In genomic region chr13:110856941-110857835, GRCh38 we compare ENCODE assay signal across 15 cellular contexts. TPM values are rescaled to one million over a fixed set of nuclear protein-coding genes. Genes with fewer than 3 reads are reported as not detected.
DNase-seq lines count a peak whose midpoint lies in the region; ATAC-seq, FAIRE-seq and TF ChIP-seq lines count a peak whose summit lies in the region.
"Had no signal": no experiment of that assay in that cellular context is flagged by ENCODE, and none has a peak within 500 bp of the region (broad histone marks: within the 10 kb centered on the region; RNA-seq: fewer than 3 reads in every experiment).

No MANE protein-coding gene starts in this region.

- H3K4me1 Mint-ChIP-seq in stimulated activated effector memory CD8-positive, alpha-beta T cell treated with anti-CD3 and anti-CD28 coated beads, Interleukin-12 subunit alpha, Interleukin-12 subunit beta, amount 100 ng/mL, for 72 hours: peaks cover 21% of the 10 kb centered on the region

- H3K36me3 Mint-ChIP-seq in stimulated activated effector memory CD8-positive, alpha-beta T cell treated with anti-CD3 and anti-CD28 coated beads, Interleukin-12 subunit alpha, Interleukin-12 subunit beta, amount 100 ng/mL, for 72 hours: no peaks in the 10 kb centered on the region

- DNase-seq in H54 (ENCODE audit: insufficient read length, low spot score) (no peak), RPMI7951 (ENCODE audit: low read depth) (peak; percentile 17), NCI-H187 (lab: John Stamatoyannopoulos, UW) (no peak), coronary artery (ENCODE audit: low spot score) (no peak)
- no peak for DNase-seq in stimulated activated effector memory CD8-positive, alpha-beta T cell treated with anti-CD3 and anti-CD28 coated beads, Interleukin-12 subunit alpha, Interleukin-12 subunit beta, amount 100 ng/mL, for 72 hours (ENCODE audit: low spot score in 2 of 2)
- DNase-seq: activated naive CD4-positive, alpha-beta T cell treated with anti-CD3 and anti-CD28 coated beads, Interleukin-2, amount 50 U/mL, for 16 hours; left ventricle myocardium superior; NCI-H1930; NCI-H526 treated with DMSO at 0.1 percent for 48 hours; Peyer's patch had no signal

- TF ChIP-seq CTCF in coronary artery (IDR thresholded peaks at IDR 0.05): no peak

- H3K4me3 Mint-ChIP-seq in stimulated activated effector memory CD8-positive, alpha-beta T cell treated with anti-CD3 and anti-CD28 coated beads, Interleukin-12 subunit alpha, Interleukin-12 subunit beta, amount 100 ng/mL, for 72 hours: no peak overlapping the region

- no peak overlapping the region for H3K4me3 ChIP-seq in coronary artery
- H3K4me3 ChIP-seq: BLaER1, Peyer's patch, prostate gland had no signal

- H3K9me3 Mint-ChIP-seq in stimulated activated effector memory CD8-positive, alpha-beta T cell treated with anti-CD3 and anti-CD28 coated beads, Interleukin-12 subunit alpha, Interleukin-12 subunit beta, amount 100 ng/mL, for 72 hours: peaks cover 2% of the 10 kb centered on the region

- TF ChIP-seq POLR2A in H54 (IDR thresholded peaks at IDR 0.05; ENCODE audit: low read depth, low read length): no peak

- ATAC-seq in GM19025 (IDR thresholded peaks at IDR 0.05; ENCODE audit: low read depth, unreplicated experiment) (peak; percentile 64), GM21576 (IDR thresholded peaks at IDR 0.05; ENCODE audit: unreplicated experiment) (no peak)
- peak; percentile 82 for ATAC-seq in stimulated activated effector memory CD8-positive, alpha-beta T cell treated with anti-CD3 and anti-CD28 coated beads, Interleukin-12 subunit alpha, Interleukin-12 subunit beta, amount 100 ng/mL, for 72 hours
- ATAC-seq: HCT116, left ventricle myocardium superior had no signal

- H3K27ac ChIP-seq in coronary artery: no peak overlapping the region
- H3K27ac ChIP-seq: BLaER1, Peyer's patch, prostate gland had no signal

- peak; percentile 45 for FAIRE-seq in H54 (lab: Jason Lieb, UNC)

- H3K27ac Mint-ChIP-seq in stimulated activated effector memory CD8-positive, alpha-beta T cell treated with anti-CD3 and anti-CD28 coated beads, Interleukin-12 subunit alpha, Interleukin-12 subunit beta, amount 100 ng/mL, for 72 hours: no peak overlapping the region

RNA-seq across cellular contexts. Expression of gene ANKRD10, which starts 57.7 kb away (rescaled TPM):
- total RNA-seq in RPMI7951 (2014; rRNA removed; shearing (Covaris generic)): 43.8 and 44.7 TPM in 2 replicates
